8 cellular contexts compared by ENCODE assay signal in genomic region chr3:17645074-17645698, GRCh38.
DNase-seq lines count a peak whose midpoint lies in the region; ATAC-seq, FAIRE-seq and TF ChIP-seq lines count a peak whose summit lies in the region.

No MANE protein-coding gene starts in this region.

- DNase-seq in Caki2 (ENCODE audit: low read depth) (peak; percentile 43), HTR-8/SVneo (ENCODE audit: insufficient read length, low spot score) (peak; percentile 8), OCI-LY7 (ENCODE audit: low spot score) (peak; percentile 45), mucosa of descending colon (peak in 1 of 3 donors; percentile 73)
- DNase-seq in stimulated activated CD4-positive, alpha-beta T cell treated with anti-CD3 and anti-CD28 coated beads, Interleukin-15, amount 100 ng/mL, for 24 hours: no peak

- no peaks in the 10 kb centered on the region for H3K9me2 ChIP-seq in OCI-LY7 (ENCODE audit: insufficient read depth, low read length)

- no peak overlapping the region for H3K27ac ChIP-seq in OCI-LY7 (ENCODE audit: low read depth, low read length, poor library complexity, severe bottlenecking)

- POLR2A ChIA-PET in OCI-LY7 (lab: Charles Lee): interaction anchor here (0.6 to 1.6 kb wide), 2 partner anchors 14 to 86 kb away, joined by 5 to 6 read pairs; no protein-coding TSS in a partner anchor

- no peak for FAIRE-seq in HTR-8/SVneo (lab: Jason Lieb, UNC)
- peak; percentile 68 for FAIRE-seq in endometrium (lab: Jason Lieb, UNC)

- H3K4me2 ChIP-seq in OCI-LY7 (ENCODE audit: low read length): no peak overlapping the region

- peak; percentile 88 for TF ChIP-seq CTCF in OCI-LY7 (conservative IDR thresholded peaks at IDR 0.05; ENCODE audit: low read length)
- no peak for TF ChIP-seq CTCF in mucosa of descending colon (IDR thresholded peaks at IDR 0.05)

- ATAC-seq in mucosa of descending colon (peak; percentile 82), GM21529 (IDR thresholded peaks at IDR 0.05; ENCODE audit: unreplicated experiment) (no peak), HG03095 (IDR thresholded peaks at IDR 0.05; ENCODE audit: unreplicated experiment) (no peak)

- H3K4me3 ChIP-seq in OCI-LY7 (ENCODE audit: low read depth, low read length, poor library complexity, severe bottlenecking) (no peak overlapping the region), mucosa of descending colon (no peak overlapping the region)

- in situ Hi-C loops in Caki2 (cut with HindIII; ENCODE audit: low pct_unique_long_range_greater_than_20kb, low sequenced_read_pairs): no loop called here

- H3K9me3 ChIP-seq in OCI-LY7 (ENCODE audit: low read length) (no peaks in the 10 kb centered on the region), mucosa of descending colon (no peaks in the 10 kb centered on the region)

- H3K79me2 ChIP-seq in OCI-LY7 (ENCODE audit: insufficient read depth, low read depth, low read length): no peaks in the 10 kb centered on the region; the same call in 1 of the 2 replicates

- no peaks in the 10 kb centered on the region; the same call in 1 of the 2 replicates for H4K20me1 ChIP-seq in OCI-LY7 (ENCODE audit: insufficient read depth, low read length)

- H3K4me1 ChIP-seq in OCI-LY7 (ENCODE audit: insufficient read depth, low read length, poor library complexity, severe bottlenecking): no peaks in the 10 kb centered on the region
- H3K4me1 ChIP-seq in mucosa of descending colon (ENCODE audit: low read depth): no peaks in the 10 kb centered on the region

- CTCF ChIA-PET in OCI-LY7 (lab: Charles Lee; ENCODE audit: unreplicated experiment): interaction anchor here (0.6 kb wide), 1 partner anchor 834 kb away, joined by 3 read pairs; no protein-coding TSS in a partner anchor

- intact Hi-C loops in OCI-LY7 (cut with micrococcal nuclease; ENCODE audit: unreplicated experiment): loop anchor here (1.0 kb wide), 1 partner anchor 196 kb away; no protein-coding TSS in a partner anchor
- intact Hi-C loops in mucosa of descending colon (cut with DNase I, micrococcal nuclease): loop anchor here in 1 of 2 donors (10.0 kb wide), 2 partner anchors 100 to 190 kb away; partner anchors contain the start of gene TBC1D5

- no peak overlapping the region for H2AFZ ChIP-seq in OCI-LY7 (ENCODE audit: low read length)

- BruUV-seq in OCI-LY7 (replicated peaks; lab: Mats Ljungman, UMichigan): no TSS peak

- no peaks in the 10 kb centered on the region for H3K36me3 ChIP-seq in OCI-LY7 (ENCODE audit: insufficient read depth, low read length)
- H3K36me3 ChIP-seq in mucosa of descending colon (ENCODE audit: low read depth): no peaks in the 10 kb centered on the region
